Comparison of ENCODE assay signal across 22 cellular contexts in the genomic region with DNA sequence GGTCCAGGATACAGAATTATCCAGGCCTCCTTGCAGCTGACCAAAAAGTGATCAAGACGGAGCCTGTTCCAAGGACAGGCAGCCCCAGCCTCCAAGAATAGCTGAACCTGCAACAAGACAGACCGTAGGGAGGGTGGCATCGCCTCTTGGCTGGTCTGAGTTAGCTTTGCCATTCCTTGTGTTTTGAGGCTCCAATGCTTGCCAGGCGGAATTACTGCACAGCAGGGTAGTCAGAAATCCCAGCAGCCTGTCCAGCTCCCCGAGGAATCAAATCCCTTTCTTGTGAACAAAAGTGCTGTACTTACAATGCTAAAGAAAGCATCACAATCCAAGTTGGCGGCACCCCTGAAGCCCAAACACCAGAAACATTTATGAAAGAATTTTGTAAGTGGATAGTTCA.
"Had no signal": no experiment of that assay in that cellular context is flagged by ENCODE, and none has a peak within 500 bp of the region (broad histone marks: within the 10 kb centered on the region; RNA-seq: fewer than 3 reads in every experiment).

No MANE protein-coding gene starts in this region.

- H3K9me3 Mint-ChIP-seq: stimulated activated effector memory CD8-positive, alpha-beta T cell treated with anti-CD3 and anti-CD28 coated beads, Interleukin-12 subunit alpha, Interleukin-12 subunit beta, amount 100 ng/mL, for 72 hours had no signal

- DNase-seq: kidney glomerular epithelial cell; left cardiac atrium; lower lobe of right lung; mammary epithelial cell; mesenchymal stem cell; naive thymus-derived CD8-positive, alpha-beta T cell; occipital lobe; retina; right cardiac atrium; sigmoid colon; small intestine; spleen; stimulated activated CD4-positive, alpha-beta T cell treated with anti-CD3 and anti-CD28 coated beads, Interleukin-4, amount 100 ng/mL, for 24 hours; stimulated activated naive CD4-positive, alpha-beta T cell had no signal

- H3K4me3 Mint-ChIP-seq: naive thymus-derived CD8-positive, alpha-beta T cell; nephron; neural crest cell; stimulated activated effector memory CD8-positive, alpha-beta T cell treated with anti-CD3 and anti-CD28 coated beads, Interleukin-12 subunit alpha, Interleukin-12 subunit beta, amount 100 ng/mL, for 72 hours; stimulated activated naive CD8-positive, alpha-beta T cell treated with anti-CD3 and anti-CD28 coated beads, Interleukin-15, Interleukin-2, amounts not matched to agents 100 ng/mL and 50 ng/mL, for 24 hours; type B pancreatic cell had no signal

- H3K79me2 ChIP-seq: parathyroid adenoma had no signal

- H3K4me1 Mint-ChIP-seq: neural crest cell; stimulated activated effector memory CD8-positive, alpha-beta T cell treated with anti-CD3 and anti-CD28 coated beads, Interleukin-12 subunit alpha, Interleukin-12 subunit beta, amount 100 ng/mL, for 72 hours had no signal

- H3K9me3 ChIP-seq: lower lobe of right lung, neutrophil had no signal

- H2AFZ ChIP-seq: parathyroid adenoma had no signal

- H3K27me3 ChIP-seq: neutrophil, sigmoid colon, spleen, tibial nerve had no signal

- H3K27me3 Mint-ChIP-seq: stimulated activated naive CD8-positive, alpha-beta T cell treated with anti-CD3 and anti-CD28 coated beads, Interleukin-15, Interleukin-2, amounts not matched to agents 100 ng/mL and 50 ng/mL, for 24 hours had no signal

- H3K27ac Mint-ChIP-seq: naive thymus-derived CD8-positive, alpha-beta T cell; stimulated activated effector memory CD8-positive, alpha-beta T cell treated with anti-CD3 and anti-CD28 coated beads, Interleukin-12 subunit alpha, Interleukin-12 subunit beta, amount 100 ng/mL, for 72 hours; stimulated activated naive CD8-positive, alpha-beta T cell treated with anti-CD3 and anti-CD28 coated beads, Interleukin-15, Interleukin-2, amounts not matched to agents 100 ng/mL and 50 ng/mL, for 24 hours; type B pancreatic cell had no signal

- H3K4me3 ChIP-seq: lower lobe of right lung, sigmoid colon, spleen, tibial nerve had no signal

- H3K36me3 Mint-ChIP-seq: naive thymus-derived CD8-positive, alpha-beta T cell; stimulated activated effector memory CD8-positive, alpha-beta T cell treated with anti-CD3 and anti-CD28 coated beads, Interleukin-12 subunit alpha, Interleukin-12 subunit beta, amount 100 ng/mL, for 72 hours had no signal

- H3K9ac ChIP-seq: parathyroid adenoma had no signal

- H3K4me1 ChIP-seq: lower lobe of right lung, parathyroid adenoma, sigmoid colon, spleen, tibial nerve had no signal

- H3K36me3 ChIP-seq: lower lobe of right lung, neutrophil, sigmoid colon, spleen, tibial nerve had no signal

- H3K27ac ChIP-seq: lower lobe of right lung, neutrophil, parathyroid adenoma, sigmoid colon, spleen, tibial nerve had no signal
